9 cellular contexts compared by ENCODE assay signal in genomic region chr16:72788269-72788809, GRCh38.
DNase-seq lines count a peak whose midpoint lies in the region; ATAC-seq, FAIRE-seq and TF ChIP-seq lines count a peak whose summit lies in the region.
"Had no signal": no experiment of that assay in that cellular context is flagged by ENCODE, and none has a peak within 500 bp of the region (broad histone marks: within the 10 kb centered on the region; RNA-seq: fewer than 3 reads in every experiment).

No MANE protein-coding gene starts in this region.

- DNase-seq in Calu3: no peak
- DNase-seq in Peyer's patch: no peak
- no peak for DNase-seq in esophagus squamous epithelium (lab: John Stamatoyannopoulos, UW)
- no peak for DNase-seq in sciatic nerve (ENCODE audit: low spot score)
- DNase-seq in mucosa of descending colon: no peak
- DNase-seq in H54 (ENCODE audit: insufficient read length, low spot score): no peak

- H3K4me1 Mint-ChIP-seq in Calu3 (ENCODE audit: low read depth, unreplicated experiment): peaks cover 10% of the 10 kb centered on the region

- WGBS in esophagus squamous epithelium, 2 donors: 82 to 85% methylated on average over 9 to 11 of the region's 18 CpGs

- H3K36me3 ChIP-seq in Peyer's patch (peaks cover 0 to 3% (median 0%) of the 10 kb centered on the region in 3 donors), esophagus squamous epithelium (peaks cover 0 to 23% (median 0%) of the 10 kb centered on the region in 3 donors), mucosa of descending colon (ENCODE audit: low read depth) (no peaks in the 10 kb centered on the region)

- H3K9me3 Mint-ChIP-seq in Calu3 (ENCODE audit: low read depth, unreplicated experiment): no peaks in the 10 kb centered on the region

- H3K27ac ChIP-seq in Peyer's patch (no peak overlapping the region), esophagus squamous epithelium (no peak overlapping the region)

- no peaks in the 10 kb centered on the region for H3K9me3 ChIP-seq in Peyer's patch
- no peaks in the 10 kb centered on the region for H3K9me3 ChIP-seq in esophagus squamous epithelium
- H3K9me3 ChIP-seq in mucosa of descending colon: no peaks in the 10 kb centered on the region
- H3K9me3 ChIP-seq: left lung had no signal

- BruUV-seq in Calu3 (replicated peaks; lab: Mats Ljungman, UMichigan): no TSS peak

- H3K4me1 ChIP-seq in Peyer's patch (no peaks in the 10 kb centered on the region), esophagus squamous epithelium (peaks cover 0 to 29% (median 3%) of the 10 kb centered on the region in 3 donors), mucosa of descending colon (ENCODE audit: low read depth) (peaks cover 4% of the 10 kb centered on the region)

- TF ChIP-seq CTCF in Calu3 (IDR thresholded peaks at IDR 0.05; ENCODE audit: unreplicated experiment): no peak
- TF ChIP-seq CTCF in Peyer's patch (IDR thresholded peaks at IDR 0.05): no peak
- no peak for TF ChIP-seq CTCF in esophagus squamous epithelium (IDR thresholded peaks at IDR 0.05)
- TF ChIP-seq CTCF in mucosa of descending colon (IDR thresholded peaks at IDR 0.05): no peak

- no peaks in the 10 kb centered on the region for H3K27me3 Mint-ChIP-seq in Calu3 (ENCODE audit: unreplicated experiment)

- no peaks in the 10 kb centered on the region for H3K27me3 ChIP-seq in Peyer's patch
- no peaks in the 10 kb centered on the region for H3K27me3 ChIP-seq in esophagus squamous epithelium
- H3K27me3 ChIP-seq: left lung had no signal

- peaks cover 3% of the 10 kb centered on the region for H3K36me3 Mint-ChIP-seq in Calu3 (ENCODE audit: insufficient read depth, unreplicated experiment)

- CTCF ChIA-PET in Calu3 (lab: Charles Lee): interaction anchor here (0.6 kb wide), 1 partner anchor 10 kb away, joined by 3 read pairs; no protein-coding TSS in a partner anchor

- ATAC-seq in sciatic nerve: peak; percentile 19
- ATAC-seq in mucosa of descending colon: no peak
- no peak for ATAC-seq in HG03025 (IDR thresholded peaks at IDR 0.05; ENCODE audit: low FRiP score, unreplicated experiment)
- no peak for ATAC-seq in GM18873 (IDR thresholded peaks at IDR 0.05; ENCODE audit: low FRiP score, unreplicated experiment)

- H3K4me3 Mint-ChIP-seq in Calu3 (ENCODE audit: low read depth, unreplicated experiment): no peak overlapping the region

- no peak for TF ChIP-seq POLR2A in Peyer's patch (IDR thresholded peaks at IDR 0.05)
- no peak for TF ChIP-seq POLR2A in esophagus squamous epithelium (IDR thresholded peaks at IDR 0.05)
- TF ChIP-seq POLR2A in H54 (IDR thresholded peaks at IDR 0.05; ENCODE audit: low read depth, low read length): no peak

- no peak for FAIRE-seq in H54 (lab: Jason Lieb, UNC)

- intact Hi-C loops in Calu3 (cut with micrococcal nuclease; ENCODE audit: unreplicated experiment): loop anchor here (10.0 kb wide), 1 partner anchor 284 kb away; no protein-coding TSS in a partner anchor
- intact Hi-C loops in esophagus squamous epithelium (cut with DNase I): no loop called here
- intact Hi-C loops in sciatic nerve (cut with DNase I): no loop called here
- intact Hi-C loops in mucosa of descending colon (cut with DNase I, micrococcal nuclease): no loop called here

- H3K4me3 ChIP-seq in Peyer's patch (peak overlapping the region in 3 of 4 donors; percentile 22 to 62 (median 56)), esophagus squamous epithelium (peak overlapping the region; percentile 17 to 62 (median 46)), mucosa of descending colon (no peak overlapping the region)

- H3K27ac Mint-ChIP-seq in Calu3 (ENCODE audit: unreplicated experiment): peak overlapping the region; percentile 37
